8 cellular contexts compared by ENCODE assay signal in genomic region chr14:99479160-99479902, GRCh38. TPM values are rescaled to one million over a fixed set of nuclear protein-coding genes. Genes with fewer than 3 reads are reported as not detected.
DNase-seq lines count a peak whose midpoint lies in the region; ATAC-seq and TF ChIP-seq lines count a peak whose summit lies in the region.

No MANE protein-coding gene starts in this region.

- no peak overlapping the region for H3K27ac ChIP-seq in ectodermal cell (ENCODE audit: insufficient read depth, low read depth, low read length, poor library complexity, severe bottlenecking)

- H3K4me3 Mint-ChIP-seq in naive thymus-derived CD8-positive, alpha-beta T cell, result peak overlapping the region; percentile 88 to 99 (median 94)

- H3K27me3 ChIP-seq in Loucy (ENCODE audit: insufficient read depth, low read length, poor library complexity, severe bottlenecking) (no peaks in the 10 kb centered on the region), ectodermal cell (ENCODE audit: control insufficient read depth, insufficient read depth, low read length, poor library complexity, severe bottlenecking) (no peaks in the 10 kb centered on the region)

- ATAC-seq in naive thymus-derived CD8-positive, alpha-beta T cell, result no peak
- ATAC-seq in HG03565 (IDR thresholded peaks at IDR 0.05; ENCODE audit: unreplicated experiment), result no peak

- DNase-seq in AG09309 (ENCODE audit: low read depth) (no peak), foreskin melanocyte (no peak), NCI-H187 treated with DMSO at 0.1 percent for 48 hours (lab: John Stamatoyannopoulos, UW) (no peak), MV-4-11 (lab: John Stamatoyannopoulos, UW) (no peak)
- DNase-seq in naive thymus-derived CD8-positive, alpha-beta T cell, result no peak

- peak overlapping the region in 9 of 10 donors; percentile 45 to 96 (median 89) for H3K27ac Mint-ChIP-seq in naive thymus-derived CD8-positive, alpha-beta T cell

- H3K4me3 ChIP-seq in AG09309 (ENCODE audit: control insufficient read depth, low read depth, low read length) (peak overlapping the region; percentile 78), Loucy (ENCODE audit: low read length, poor library complexity, severe bottlenecking) (peak overlapping the region; percentile 87), ectodermal cell (ENCODE audit: insufficient read depth, low read depth, low read length) (peak overlapping the region; percentile 96)

- no peaks in the 10 kb centered on the region for H3K36me3 Mint-ChIP-seq in naive thymus-derived CD8-positive, alpha-beta T cell

- H3K4me1 ChIP-seq in Loucy (ENCODE audit: insufficient read depth, low read length, poor library complexity, severe bottlenecking), result peaks cover 58% of the 10 kb centered on the region
- peaks cover 14% of the 10 kb centered on the region for H3K4me1 ChIP-seq in ectodermal cell (ENCODE audit: control insufficient read depth, insufficient read depth, low read length)

- H3F3A ChIP-seq in Loucy (ENCODE audit: low read depth), result no peaks in the 10 kb centered on the region

- H3K9ac ChIP-seq in Loucy (ENCODE audit: low read depth, low read length, poor library complexity, severe bottlenecking), result peak overlapping the region; percentile 76

- no peaks in the 10 kb centered on the region for H3K9me2 ChIP-seq in Loucy (replicated peaks; ENCODE audit: low read depth, low read length)

- WGBS in ectodermal cell, 2 experiments, result 44 to 45% methylated on average over 17 to 18 of the region's 18 CpGs

- no peaks in the 10 kb centered on the region for H3K27me3 Mint-ChIP-seq in naive thymus-derived CD8-positive, alpha-beta T cell

- H3K9me3 ChIP-seq in Loucy (ENCODE audit: insufficient read depth, low read depth, low read length) (no peaks in the 10 kb centered on the region), ectodermal cell (ENCODE audit: control insufficient read depth, low read length) (no peaks in the 10 kb centered on the region)

- peak overlapping the region; percentile 99 for H3K4me2 ChIP-seq in Loucy (ENCODE audit: low read depth, low read length, poor library complexity, severe bottlenecking)

- peaks cover 82% of the 10 kb centered on the region for H4K20me1 ChIP-seq in Loucy (ENCODE audit: insufficient read depth, low read length, poor library complexity, severe bottlenecking)

- TF ChIP-seq CTCF in AG09309 (IDR thresholded peaks at IDR 0.05; ENCODE audit: control insufficient read depth, insufficient read depth, low read depth, low read length, missing control alignments) (no peak), Loucy (conservative IDR thresholded peaks at IDR 0.05; ENCODE audit: low read length) (no peak)

- H3K79me2 ChIP-seq in Loucy (ENCODE audit: insufficient read depth, low read length), result peaks cover 89% of the 10 kb centered on the region

- H3K36me3 ChIP-seq in Loucy (ENCODE audit: insufficient read depth, low read length), result no peaks in the 10 kb centered on the region
- no peaks in the 10 kb centered on the region for H3K36me3 ChIP-seq in ectodermal cell (ENCODE audit: control insufficient read depth, insufficient read depth, low read length)

- POLR2A ChIA-PET in naive thymus-derived CD8-positive, alpha-beta T cell (lab: Charles Lee), result interaction anchor here (0.7 to 0.9 kb wide), 2 partner anchors 15 to 419 kb away, joined by 3 read pairs; no protein-coding TSS in a partner anchor

- no peak overlapping the region; the same call in 1 of the 2 replicates for H2AFZ ChIP-seq in Loucy (ENCODE audit: low read length)

- H3K4me1 Mint-ChIP-seq in naive thymus-derived CD8-positive, alpha-beta T cell, result peaks cover 39 to 70% (median 65%) of the 10 kb centered on the region in 4 donors

- H3K9me3 Mint-ChIP-seq in naive thymus-derived CD8-positive, alpha-beta T cell, result no peaks in the 10 kb centered on the region

RNA-seq across cellular contexts. Expression of gene SETD3, which starts 1.3 kb away (rescaled TPM):
- 40.5 TPM for polyA plus RNA-seq in ectodermal cell (2013, experiment 1 of 4)
- polyA plus RNA-seq in ectodermal cell (2013, experiment 2 of 4), result 41.0 TPM
- polyA plus RNA-seq in ectodermal cell (2013, experiment 3 of 4), result 35.6 TPM
- polyA plus RNA-seq in ectodermal cell (2013, experiment 4 of 4), result 34.7 TPM
- total RNA-seq in naive thymus-derived CD8-positive, alpha-beta T cell, result 10 to 100 TPM; 51.7 to 56.8 TPM
- 10 to 100 TPM; 32.2 to 35.6 (median 32.4) TPM for polyA plus RNA-seq in naive thymus-derived CD8-positive, alpha-beta T cell

RNA-seq across cellular contexts. Expression of gene CCNK, which starts 1.9 kb away (rescaled TPM):
- 69.1 TPM for polyA plus RNA-seq in ectodermal cell (2013, experiment 1 of 4)
- 75.3 TPM for polyA plus RNA-seq in ectodermal cell (2013, experiment 2 of 4)
- 50.9 TPM for polyA plus RNA-seq in ectodermal cell (2013, experiment 3 of 4)
- polyA plus RNA-seq in ectodermal cell (2013, experiment 4 of 4), result 53.9 TPM
- 10 to 100 TPM; 82.8 to 92.5 TPM for total RNA-seq in naive thymus-derived CD8-positive, alpha-beta T cell
- 10 to 100 TPM; 13.4 to 19.8 (median 14.0) TPM for polyA plus RNA-seq in naive thymus-derived CD8-positive, alpha-beta T cell
